In genomic region chr1:95033843-95034242, GRCh38 we compare ENCODE assay signal across 20 cellular contexts.
"Had no signal": no experiment of that assay in that cellular context is flagged by ENCODE, and none has a peak within 500 bp of the region (broad histone marks: within the 10 kb centered on the region; RNA-seq: fewer than 3 reads in every experiment).

No MANE protein-coding gene starts in this region.

- H3K27ac ChIP-seq: epithelial cell of prostate, neutrophil, tibial artery, uterus had no signal

- H3K36me3 Mint-ChIP-seq: natural killer cell had no signal

- H3K4me1 ChIP-seq: tibial artery, uterus had no signal

- H3K4me3 Mint-ChIP-seq: activated CD8-positive, alpha-beta T cell treated with anti-CD3 and anti-CD28 coated beads, Interleukin-2, amount 10 ng/mL, durations not matched to agents 7 days and 5 days; activated naive CD8-positive, alpha-beta T cell; activated T-cell treated with anti-CD3 and anti-CD28 coated beads, Interleukin-2, amount 50 U/mL, for 72 hours; memory B cell; natural killer cell; T-helper 1 cell treated with Interleukin-12 subunit alpha and Interleukin-12 subunit beta and Interleukin-4 antibody, amounts not matched to agents 30 μg/mL and 1 μg/mL, for 36 hours; WTC11 had no signal

- H3K27ac Mint-ChIP-seq: activated CD8-positive, alpha-beta T cell treated with anti-CD3 and anti-CD28 coated beads, Interleukin-2, amount 10 ng/mL, durations not matched to agents 7 days and 5 days; activated naive CD8-positive, alpha-beta T cell; activated T-cell treated with anti-CD3 and anti-CD28 coated beads, Interleukin-2, amount 50 U/mL, for 72 hours; memory B cell; natural killer cell; T-helper 1 cell treated with Interleukin-12 subunit alpha and Interleukin-12 subunit beta and Interleukin-4 antibody, amounts not matched to agents 30 μg/mL and 1 μg/mL, for 36 hours; WTC11 had no signal

- H3K36me3 ChIP-seq: neutrophil, uterus had no signal

- H3K9me3 Mint-ChIP-seq: T-helper 1 cell treated with Interleukin-12 subunit alpha and Interleukin-12 subunit beta and Interleukin-4 antibody, amounts not matched to agents 30 μg/mL and 1 μg/mL, for 36 hours had no signal

- H3K27me3 ChIP-seq: neutrophil, tibial artery, uterus had no signal

- H3K4me3 ChIP-seq: tibial artery, uterus had no signal

- DNase-seq: activated CD4-positive, alpha-beta T cell treated with anti-CD3 and anti-CD28 coated beads for 48 hours; activated CD8-positive, alpha-beta memory T cell treated with anti-CD3 and anti-CD28 coated beads, Interleukin-2, amount 50 U/mL, for 48 hours; activated CD8-positive, alpha-beta T cell treated with anti-CD3 and anti-CD28 coated beads, Interleukin-2, amount 10 ng/mL, durations not matched to agents 7 days and 5 days; activated gamma-delta T cell; activated T-cell treated with anti-CD3 and anti-CD28 coated beads, Interleukin-2, amount 50 U/mL, for 72 hours; dermis blood vessel endothelial cell; hippocampal formation; left ventricle myocardium superior; natural killer cell; retina; stimulated activated CD4-positive, alpha-beta T cell treated with anti-CD3 and anti-CD28 coated beads, Interleukin-2, amount 100 ng/mL, for 48 hours; stimulated activated naive CD4-positive, alpha-beta T cell; tibial artery; uterus had no signal

- H3K4me1 Mint-ChIP-seq: memory B cell, natural killer cell had no signal

- H3K9me3 ChIP-seq: neutrophil, uterus had no signal

- H3K27me3 Mint-ChIP-seq: activated naive CD8-positive, alpha-beta T cell; memory B cell had no signal
